In genomic region chr18:9474103-9474982, GRCh38 we compare ENCODE assay signal across 8 cellular contexts. TPM values are rescaled to one million over a fixed set of nuclear protein-coding genes. Genes with fewer than 3 reads are reported as not detected.
DNase-seq lines count a peak whose midpoint lies in the region; ATAC-seq and TF ChIP-seq lines count a peak whose summit lies in the region.

No MANE protein-coding gene starts in this region.

- no peaks in the 10 kb centered on the region for H3K27me3 Mint-ChIP-seq in WTC11 (ENCODE audit: low read depth)

- H3K27ac Mint-ChIP-seq in WTC11: peak overlapping the region; percentile 97

- CTCF ChIA-PET in WTC11 (lab: Charles Lee): interaction anchor here (0.9 kb wide), 1 partner anchor 42 kb away, joined by 3 read pairs; no protein-coding TSS in a partner anchor

- H3K4me1 ChIP-seq in neuron (ENCODE audit: insufficient read depth, low read length): peaks cover 12% of the 10 kb centered on the region

- no peaks in the 10 kb centered on the region for H3K9me3 Mint-ChIP-seq in WTC11

- POLR2A ChIA-PET in WTC11 (lab: Charles Lee): interaction anchor here (1.3 kb wide), 1 partner anchor 40 kb away, joined by 3 read pairs; no protein-coding TSS in a partner anchor

- H3K4me3 Mint-ChIP-seq in WTC11: peak overlapping the region; percentile 87

- no peaks in the 10 kb centered on the region for H3K27me3 ChIP-seq in neuron (ENCODE audit: insufficient read depth, low read length)

- peak; percentile 44; the same call in 1 of the 2 replicates for TF ChIP-seq RAD21 in Ishikawa (IDR thresholded peaks at IDR 0.05; ENCODE audit: low read depth)

- H3K9me3 ChIP-seq in neuron (ENCODE audit: low read length): peaks cover 3% of the 10 kb centered on the region

- H3K4me3 ChIP-seq in fibroblast of pulmonary artery (replicated peaks; ENCODE audit: low read depth, low read length) (peak overlapping the region; percentile 91), neuron (ENCODE audit: low read length) (peak overlapping the region; percentile 77)

- in situ Hi-C loops in G401 (cut with HindIII; ENCODE audit: low sequenced_read_pairs): no loop called here

- peaks cover 16% of the 10 kb centered on the region for H3K4me1 Mint-ChIP-seq in WTC11

- peak overlapping the region; percentile 42 for H2AFZ ChIP-seq in neuron (ENCODE audit: low read depth, low read length)

- ATAC-seq in WTC11: peak; percentile 23
- ATAC-seq in GM19467 (IDR thresholded peaks at IDR 0.05; ENCODE audit: unreplicated experiment): no peak
- no peak for ATAC-seq in GM18519 (IDR thresholded peaks at IDR 0.05; ENCODE audit: low FRiP score, unreplicated experiment)

- TF ChIP-seq EP300 in Ishikawa (IDR thresholded peaks at IDR 0.05; ENCODE audit: borderline replicate concordance): no peak

- peaks cover 9% of the 10 kb centered on the region for H3K36me3 ChIP-seq in neuron (ENCODE audit: insufficient read depth, low read length)

- TF ChIP-seq CTCF in WTC11 (IDR thresholded peaks at IDR 0.05) (no peak), fibroblast of pulmonary artery (IDR thresholded peaks at IDR 0.05; ENCODE audit: low read length, missing control alignments) (no peak)

- H3K36me3 Mint-ChIP-seq in WTC11: peaks cover 6% of the 10 kb centered on the region

- DNase-seq in G401 (ENCODE audit: low spot score) (peak; percentile 83), WTC11 (ENCODE audit: low spot score) (no peak), fibroblast of pulmonary artery (ENCODE audit: low read depth) (peak; percentile 81)
- no peak for DNase-seq in stimulated activated CD4-positive, alpha-beta T cell treated with anti-CD3 and anti-CD28 coated beads, Interleukin-4, amount 100 ng/mL, for 4 hours

TF ChIP-seq in Ishikawa, 13 proteins besides CTCF, POLR2A, EP300 and RAD21:
- no peak for TF ChIP-seq TCF12 (IDR thresholded peaks at IDR 0.05; ENCODE audit: low read depth)
- TF ChIP-seq EGR1 (IDR thresholded peaks at IDR 0.05): no peak
- TF ChIP-seq TEAD4 (IDR thresholded peaks at IDR 0.05): peak; percentile 64
- TF ChIP-seq NFIC (IDR thresholded peaks at IDR 0.05): no peak
- no peak for TF ChIP-seq CEBPB (IDR thresholded peaks at IDR 0.05)
- TF ChIP-seq, protein P1, sequence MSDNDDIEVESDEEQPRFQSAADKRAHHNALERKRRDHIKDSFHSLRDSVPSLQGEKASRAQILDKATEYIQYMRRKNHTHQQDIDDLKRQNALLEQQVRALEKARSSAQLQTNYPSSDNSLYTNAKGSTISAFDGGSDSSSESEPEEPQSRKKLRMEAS (IDR thresholded peaks at IDR 0.05): no peak

TF ChIP-seq in WTC11, 78 proteins besides CTCF, POLR2A, EP300 and RAD21:
- TF ChIP-seq RORB (CRISPR knock-in tag; IDR thresholded peaks at IDR 0.05) (no peak), IRF1 (CRISPR knock-in tag; IDR thresholded peaks at IDR 0.05) (no peak), ZNF671 (CRISPR knock-in tag; IDR thresholded peaks at IDR 0.05) (no peak), NFYB (CRISPR knock-in tag; conservative IDR thresholded peaks at IDR 0.05; ENCODE audit: low read depth) (no peak), CREM (CRISPR knock-in tag; IDR thresholded peaks at IDR 0.05) (no peak), ZNF425 (CRISPR knock-in tag; conservative IDR thresholded peaks at IDR 0.05) (no peak), TEAD4 (CRISPR knock-in tag; IDR thresholded peaks at IDR 0.05) (no peak), RELA (CRISPR knock-in tag; IDR thresholded peaks at IDR 0.05; ENCODE audit: borderline replicate concordance) (no peak), GABPB1 (CRISPR knock-in tag; IDR thresholded peaks at IDR 0.05) (no peak), AR (CRISPR knock-in tag; IDR thresholded peaks at IDR 0.05) (no peak), ZNF423 (CRISPR knock-in tag; IDR thresholded peaks at IDR 0.05) (no peak), HMGXB4 (CRISPR knock-in tag; IDR thresholded peaks at IDR 0.05) (no peak), ZNF512 (CRISPR knock-in tag; IDR thresholded peaks at IDR 0.05; ENCODE audit: borderline replicate concordance) (no peak)
- TF ChIP-seq, protein P2, sequence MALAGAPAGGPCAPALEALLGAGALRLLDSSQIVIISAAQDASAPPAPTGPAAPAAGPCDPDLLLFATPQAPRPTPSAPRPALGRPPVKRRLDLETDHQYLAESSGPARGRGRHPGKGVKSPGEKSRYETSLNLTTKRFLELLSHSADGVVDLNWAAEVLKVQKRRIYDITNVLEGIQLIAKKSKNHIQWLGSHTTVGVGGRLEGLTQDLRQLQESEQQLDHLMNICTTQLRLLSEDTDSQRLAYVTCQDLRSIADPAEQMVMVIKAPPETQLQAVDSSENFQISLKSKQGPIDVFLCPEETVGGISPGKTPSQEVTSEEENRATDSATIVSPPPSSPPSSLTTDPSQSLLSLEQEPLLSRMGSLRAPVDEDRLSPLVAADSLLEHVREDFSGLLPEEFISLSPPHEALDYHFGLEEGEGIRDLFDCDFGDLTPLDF (CRISPR knock-in tag; IDR thresholded peaks at IDR 0.05): no peak

RNA-seq across cellular contexts. Expression of gene RALBP1, which starts 1.0 kb away (rescaled TPM):
- 54.2 and 65.3 TPM in 2 replicates for total RNA-seq in G401 (2014; rRNA removed; shearing (Covaris generic))
- total RNA-seq in WTC11 (2021): 59.9 to 69.3 TPM (median 61.4 TPM) in 3 replicates

Comparison
In these comparisons a context has a peak if more than half of its experiments do, and no peak if none do; other contexts are left out.
1. DNase-seq: peak in G401 (single experiment) and fibroblast of pulmonary artery (single experiment); none in WTC11 (single experiment) and stimulated activated CD4-positive, alpha-beta T cell treated with anti-CD3 and anti-CD28 coated beads, Interleukin-4, amount 100 ng/mL, for 4 hours (0 of 2).